ENCODE assay signal across 1 cellular context in genomic region chrX:25001808-25002657, GRCh38.
TF ChIP-seq lines count a peak whose summit lies in the region.

No MANE protein-coding gene starts in this region.

TF ChIP-seq in H1, 55 proteins besides CTCF, POLR2A, EP300 and RAD21:
- TF ChIP-seq SIX5 (IDR thresholded peaks at IDR 0.05; ENCODE audit: low read depth, low read length) (no peak), CREB1 (IDR thresholded peaks at IDR 0.05) (no peak), BACH1 (IDR thresholded peaks at IDR 0.05; ENCODE audit: low read length) (no peak), CBX5 (IDR thresholded peaks at IDR 0.05; ENCODE audit: low read depth, low read length) (no peak), CTBP2 (IDR thresholded peaks at IDR 0.05; ENCODE audit: borderline replicate concordance, insufficient read depth, insufficient read length, low read length) (peak; percentile 32), SUZ12 (IDR thresholded peaks at IDR 0.05; ENCODE audit: low read length) (0 out of 2 replicates have a peak, but pooled peaks have one; percentile 32), PHF8 (conservative IDR thresholded peaks at IDR 0.05; ENCODE audit: low read depth, low read length) (no peak), ATF3 (IDR thresholded peaks at IDR 0.05; ENCODE audit: insufficient read depth, low read depth, low read length) (no peak), NANOG (IDR thresholded peaks at IDR 0.05; ENCODE audit: insufficient read depth, low read depth, low read length, poor library complexity, severe bottlenecking) (no peak), TAF7 (optimal IDR thresholded peaks at IDR 0.05; ENCODE audit: borderline replicate concordance, low read depth, low read length) (no peak), FOSL1 (IDR thresholded peaks at IDR 0.05; ENCODE audit: insufficient read depth, low read depth, low read length) (no peak), EZH2 (IDR thresholded peaks at IDR 0.05; ENCODE audit: low read depth, low read length, severe bottlenecking) (peak; percentile 40), JUN (IDR thresholded peaks at IDR 0.05; ENCODE audit: low read depth, low read length) (no peak), RNF2 (IDR thresholded peaks at IDR 0.05; ENCODE audit: borderline replicate concordance, low read depth, low read length, missing control alignments, poor library complexity, severe bottlenecking) (peak; percentile 54)
